In genomic region chr12:54472494-54473262, GRCh38 we compare ENCODE assay signal across 1 cellular context.
TF ChIP-seq lines count a peak whose summit lies in the region.

No MANE protein-coding gene starts in this region.

TF ChIP-seq in SK-N-SH, 30 proteins besides CTCF, POLR2A, EP300 and RAD21 (continued from another document):
- TF ChIP-seq REST (IDR thresholded peaks at IDR 0.05; ENCODE audit: low read depth, low read length) = no peak
- no peak for TF ChIP-seq MEF2A (IDR thresholded peaks at IDR 0.05; ENCODE audit: borderline replicate concordance, low read depth)
- TF ChIP-seq EZH2phosphoT487 (IDR thresholded peaks at IDR 0.05; ENCODE audit: borderline replicate concordance, low read depth) = no peak
- no peak for TF ChIP-seq FOSL2 (IDR thresholded peaks at IDR 0.05; ENCODE audit: borderline replicate concordance, low read depth)
- no peak for TF ChIP-seq TEAD4 (IDR thresholded peaks at IDR 0.05; ENCODE audit: borderline replicate concordance, insufficient read depth)
- no peak for TF ChIP-seq RFX5 (IDR thresholded peaks at IDR 0.05; ENCODE audit: low read length)
- TF ChIP-seq GATA2 (CRISPR knock-in tag; IDR thresholded peaks at IDR 0.05) = no peak
- no peak for TF ChIP-seq FOXM1 (IDR thresholded peaks at IDR 0.05; ENCODE audit: low read depth)
